8 cellular contexts compared by ENCODE assay signal in the genomic region with DNA sequence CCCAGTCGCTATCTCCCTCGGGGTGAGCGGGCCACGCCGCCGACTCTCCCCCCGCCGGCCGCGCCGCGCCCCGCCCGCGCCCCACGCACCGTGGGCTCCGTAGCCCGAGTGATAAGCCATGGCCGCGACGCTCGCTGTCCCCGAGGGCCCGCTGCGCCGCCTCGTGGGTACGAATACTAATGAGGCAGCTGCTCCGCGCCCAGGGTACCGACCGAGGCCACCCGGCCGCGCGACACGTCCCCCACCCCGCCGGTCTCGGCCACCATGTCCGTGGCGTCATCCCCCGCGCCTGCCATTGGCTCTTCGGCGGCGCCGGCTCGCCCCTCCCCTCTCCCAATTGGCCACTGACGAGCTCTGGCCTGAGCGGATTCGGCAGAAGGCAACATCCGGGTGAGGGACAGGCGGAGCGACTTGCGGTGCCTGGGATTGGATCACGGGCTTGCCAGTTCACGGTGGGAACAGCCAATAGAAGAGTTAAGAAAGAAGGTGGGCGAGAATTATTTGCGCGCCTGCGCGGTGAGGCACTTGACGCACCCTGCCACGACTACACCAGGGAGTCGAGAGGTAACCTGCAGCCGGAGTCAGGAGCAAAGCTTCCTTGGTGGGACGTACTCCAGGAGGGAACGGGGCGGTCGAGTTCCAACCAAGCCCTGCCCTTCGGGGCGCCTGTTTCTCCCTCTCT. TPM values are rescaled to one million over a fixed set of nuclear protein-coding genes. Genes with fewer than 3 reads are reported as not detected.
DNase-seq lines count a peak whose midpoint lies in the region; ATAC-seq and TF ChIP-seq lines count a peak whose summit lies in the region.

A gene with protein sequence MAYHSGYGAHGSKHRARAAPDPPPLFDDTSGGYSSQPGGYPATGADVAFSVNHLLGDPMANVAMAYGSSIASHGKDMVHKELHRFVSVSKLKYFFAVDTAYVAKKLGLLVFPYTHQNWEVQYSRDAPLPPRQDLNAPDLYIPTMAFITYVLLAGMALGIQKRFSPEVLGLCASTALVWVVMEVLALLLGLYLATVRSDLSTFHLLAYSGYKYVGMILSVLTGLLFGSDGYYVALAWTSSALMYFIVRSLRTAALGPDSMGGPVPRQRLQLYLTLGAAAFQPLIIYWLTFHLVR (minus strand): TSS at position 278 of the 682 bp plus-strand sequence. CDS start 158 bp downstream, at position 120.

- H3K27me3 Mint-ChIP-seq in activated T-helper 17 cell treated with anti-CD3 and anti-CD28 coated beads, Interleukin-2, amount 50 U/mL, for 72 hours, result peaks cover 10% of the 10 kb centered on the region
- peaks cover 18 to 23% (median 23%) of the 10 kb centered on the region in 3 donors for H3K27me3 Mint-ChIP-seq in naive B cell
- peaks cover 19% of the 10 kb centered on the region for H3K27me3 Mint-ChIP-seq in stimulated activated memory B cell treated with anti-CD40 and anti-IgM and Interleukin-4, amounts not matched to agents 10 μg/mL and 1 μg/mL and 100 μg/mL, for 72 hours

- no peak for TF ChIP-seq CTCF in LNCaP clone FGC (IDR thresholded peaks at IDR 0.05; ENCODE audit: control insufficient read depth, extremely low read depth, insufficient read depth)
- no peak for TF ChIP-seq CTCF in RWPE1 (conservative IDR thresholded peaks at IDR 0.05; ENCODE audit: low read depth)

- ATAC-seq in activated T-helper 17 cell treated with anti-CD3 and anti-CD28 coated beads, Interleukin-2, amount 50 U/mL, for 72 hours (replicated peaks), result peak; percentile 96
- ATAC-seq in naive B cell (ENCODE audit: low read depth in 2 of 2), result peak; percentile 88 to 91
- peak; percentile 98 for ATAC-seq in stimulated activated memory B cell treated with anti-CD40 and anti-IgM and Interleukin-4, amounts not matched to agents 10 μg/mL and 1 μg/mL and 100 μg/mL, for 72 hours

- peaks cover 8% of the 10 kb centered on the region for H3K4me1 Mint-ChIP-seq in activated T-helper 17 cell treated with anti-CD3 and anti-CD28 coated beads, Interleukin-2, amount 50 U/mL, for 72 hours
- peaks cover 39 to 50% (median 40%) of the 10 kb centered on the region in 3 donors for H3K4me1 Mint-ChIP-seq in naive B cell
- H3K4me1 Mint-ChIP-seq in stimulated activated memory B cell treated with anti-CD40 and anti-IgM and Interleukin-4, amounts not matched to agents 10 μg/mL and 1 μg/mL and 100 μg/mL, for 72 hours, result peaks cover 67% of the 10 kb centered on the region

- CTCF ChIA-PET in RWPE1 (lab: Yijun Ruan, JAX), result interaction anchor here (0.6 kb wide), 1 partner anchor 819 kb away, joined by 3 read pairs; no protein-coding TSS in a partner anchor

- POLR2A ChIA-PET in RWPE1 (lab: Yijun Ruan, JAX; ENCODE audit: low non-redundant PET), result interaction anchor here (0.6 to 1.0 kb wide), 5 partner anchors 17 to 1160 kb away, joined by 3 read pairs; no protein-coding TSS in a partner anchor

- H3K36me3 Mint-ChIP-seq in activated T-helper 17 cell treated with anti-CD3 and anti-CD28 coated beads, Interleukin-2, amount 50 U/mL, for 72 hours (ENCODE audit: low read depth), result no peaks in the 10 kb centered on the region
- no peaks in the 10 kb centered on the region for H3K36me3 Mint-ChIP-seq in naive B cell
- H3K36me3 Mint-ChIP-seq in stimulated activated memory B cell treated with anti-CD40 and anti-IgM and Interleukin-4, amounts not matched to agents 10 μg/mL and 1 μg/mL and 100 μg/mL, for 72 hours, result peaks cover 6% of the 10 kb centered on the region

- no peaks in the 10 kb centered on the region for H3K9me3 Mint-ChIP-seq in activated T-helper 17 cell treated with anti-CD3 and anti-CD28 coated beads, Interleukin-2, amount 50 U/mL, for 72 hours
- H3K9me3 Mint-ChIP-seq in naive B cell, result no peaks in the 10 kb centered on the region
- H3K9me3 Mint-ChIP-seq in stimulated activated memory B cell treated with anti-CD40 and anti-IgM and Interleukin-4, amounts not matched to agents 10 μg/mL and 1 μg/mL and 100 μg/mL, for 72 hours, result no peaks in the 10 kb centered on the region

- DNase-seq in Daoy (ENCODE audit: low read depth) (peak; percentile 99), GOT3 (lab: John Stamatoyannopoulos, UW) (peak; percentile 98), LNCaP clone FGC (ENCODE audit: low read depth) (peak; percentile 99), RWPE1 (ENCODE audit: low spot score) (peak; percentile 100), fibroblast of gingiva (ENCODE audit: low read depth) (peak; percentile 100), naive B cell (peak; percentile 99)

- H3K4me3 ChIP-seq in LNCaP clone FGC (ENCODE audit: low read depth, low read length), result peak within 1 kb of the TSS; percentile 85

- H3K4me3 Mint-ChIP-seq in activated T-helper 17 cell treated with anti-CD3 and anti-CD28 coated beads, Interleukin-2, amount 50 U/mL, for 72 hours, result peak within 1 kb of the TSS; percentile 92
- H3K4me3 Mint-ChIP-seq in naive B cell, result peak within 1 kb of the TSS; percentile 84 to 98 (median 94)
- H3K4me3 Mint-ChIP-seq in stimulated activated memory B cell treated with anti-CD40 and anti-IgM and Interleukin-4, amounts not matched to agents 10 μg/mL and 1 μg/mL and 100 μg/mL, for 72 hours, result peak within 1 kb of the TSS; percentile 84

- H3K27ac ChIP-seq in RWPE1, result peak within 1 kb of the TSS; percentile 90

- H3K27ac Mint-ChIP-seq in activated T-helper 17 cell treated with anti-CD3 and anti-CD28 coated beads, Interleukin-2, amount 50 U/mL, for 72 hours, result peak within 1 kb of the TSS; percentile 96
- H3K27ac Mint-ChIP-seq in naive B cell, result peak within 1 kb of the TSS; percentile 84 to 98 (median 95)
- peak within 1 kb of the TSS; percentile 81 for H3K27ac Mint-ChIP-seq in stimulated activated memory B cell treated with anti-CD40 and anti-IgM and Interleukin-4, amounts not matched to agents 10 μg/mL and 1 μg/mL and 100 μg/mL, for 72 hours

RNA-seq across cellular contexts. Expression of the gene that starts here (rescaled TPM):
- total RNA-seq in Daoy (2014; rRNA removed; shearing (Covaris generic)), result 135 and 143 TPM in 2 replicates
- total RNA-seq in activated T-helper 17 cell treated with anti-CD3 and anti-CD28 coated beads, Interleukin-2, amount 50 U/mL, for 72 hours, result 10 to 100 TPM; 41.2 to 68.3 TPM
- 10 to 100 TPM; 57.1 to 82.1 (median 66.0) TPM for polyA plus RNA-seq in naive B cell (ENCODE audit: low read depth in 6 of 6)

Comparison
In these comparisons a context has a peak if more than half of its experiments do, and no peak if none do; other contexts are left out.
1. Peak in every context shown above with its lines: DNase-seq, ATAC-seq, H3K4me3 ChIP-seq and H3K27ac ChIP-seq.